ENCODE assay signal across 8 cellular contexts in the genomic region with DNA sequence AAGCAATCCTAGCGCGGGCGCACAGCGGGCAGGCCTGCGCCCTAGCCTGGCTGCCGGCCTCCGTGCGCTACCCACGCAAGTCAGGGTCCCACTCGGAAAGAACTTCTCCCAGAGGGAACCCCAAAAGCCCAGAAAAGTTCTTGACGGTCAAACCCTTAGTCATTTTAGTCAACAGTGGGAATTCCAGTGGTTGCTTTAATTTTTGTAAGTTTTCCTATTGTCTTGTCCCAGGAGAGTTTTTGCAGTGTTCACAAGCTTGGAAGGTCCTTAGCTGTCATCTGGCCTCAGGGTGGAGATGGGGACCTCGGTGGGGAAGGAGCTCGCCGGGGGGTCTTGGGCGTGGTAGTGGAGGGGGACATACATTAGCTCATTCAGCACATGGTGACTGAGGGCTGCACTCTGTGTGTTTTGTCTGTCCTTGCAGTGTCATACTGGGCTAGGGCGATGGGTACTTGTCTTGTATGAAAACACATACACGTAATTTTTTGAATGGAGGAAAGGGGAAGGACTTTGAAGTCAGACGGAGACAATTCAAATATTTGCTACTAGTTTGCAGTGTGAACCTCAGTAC. TPM values are rescaled to one million over a fixed set of nuclear protein-coding genes. Genes with fewer than 3 reads are reported as not detected.
A peak's percentile ranks its signal among the peaks of the same experiment; 100 is the strongest.
DNase-seq lines count a peak whose midpoint lies in the region; ATAC-seq, FAIRE-seq and TF ChIP-seq lines count a peak whose summit lies in the region.

No MANE protein-coding gene starts in this region.

- no peak for TF ChIP-seq CTCF in A549 (IDR thresholded peaks at IDR 0.05)
- no peak for TF ChIP-seq CTCF in adrenal gland (IDR thresholded peaks at IDR 0.05)
- no peak for TF ChIP-seq CTCF in keratinocyte (optimal IDR thresholded peaks at IDR 0.05 in 1 of 3, IDR thresholded peaks at IDR 0.05 in 1 of 3, conservative IDR thresholded peaks at IDR 0.05 in 1 of 3; ENCODE audit: extremely low read depth in 1 of 3, insufficient read depth in 2 of 3, low read length in 3 of 3)

- H3K9me1 ChIP-seq in keratinocyte (ENCODE audit: control insufficient read depth, extremely low read depth, insufficient read depth, low read length) = no peaks in the 10 kb centered on the region

- H2AFZ ChIP-seq in keratinocyte (ENCODE audit: control insufficient read depth, low read length) = peak overlapping the region; percentile 81

- 11% methylated on average over 10 of the region's 18 CpGs for WGBS in A549 (ENCODE audit: missing lambda C conversion rate)
- 1 to 4% (median 2%) methylated on average over 8 to 18 of the region's 18 CpGs for WGBS in adrenal gland, 4 donors

- no peak for TF ChIP-seq POLR2A in A549 (IDR thresholded peaks at IDR 0.05; ENCODE audit: low read length)
- no peak for TF ChIP-seq POLR2A in adrenal gland (IDR thresholded peaks at IDR 0.05)

- peak overlapping the region; percentile 81 to 96 for H3K27ac ChIP-seq in A549
- peak overlapping the region in 4 of 5 donors; percentile 57 to 80 (median 68) for H3K27ac ChIP-seq in adrenal gland
- peak overlapping the region; percentile 51 for H3K27ac ChIP-seq in keratinocyte (ENCODE audit: control insufficient read depth, insufficient read depth, low read length)
- peak overlapping the region; percentile 63 for H3K27ac ChIP-seq in substantia nigra (ENCODE audit: low read depth, low read length, poor library complexity, severe bottlenecking)

- ATAC-seq in A549 = peak; percentile 14; a peak in 4 of 6 replicates

- CTCF ChIA-PET in A549 (lab: Yijun Ruan, JAX) = interaction anchor here (2.4 kb wide), 1 partner anchor 9 kb away, joined by 5 read pairs; no protein-coding TSS in a partner anchor

- dilution Hi-C loops in keratinocyte (cut with MboI; ENCODE audit: extremely low pct_ligation_motif_present, low sequenced_read_pairs) = no loop called here

- H3K4me3 ChIP-seq in A549 (peak overlapping the region; percentile 79), GM08714 (ENCODE audit: low read length) (peak overlapping the region; percentile 81), adrenal gland (peak overlapping the region; percentile 53 to 84 (median 66)), keratinocyte (ENCODE audit: control insufficient read depth in 2 of 3, extremely low read depth in 1 of 3, insufficient read depth in 2 of 3, low read depth in 1 of 3, low read length in 3 of 3) (peak overlapping the region; percentile 53 to 84 (median 72))

- H3K79me2 ChIP-seq in keratinocyte (ENCODE audit: control insufficient read depth, insufficient read depth, low read length) = no peaks in the 10 kb centered on the region

- FAIRE-seq in A549 (lab: Jason Lieb, UNC) = no peak
- peak; percentile 49 for FAIRE-seq in keratinocyte (lab: Jason Lieb, UNC)

- POLR2A ChIA-PET in A549 (lab: Yijun Ruan, JAX) = no interaction called here

- peak overlapping the region; percentile 86 for H3K4me2 ChIP-seq in A549
- H3K4me2 ChIP-seq in keratinocyte (ENCODE audit: control insufficient read depth, extremely low read depth, insufficient read depth, low read depth, low read length) = peak overlapping the region; percentile 91

- peak overlapping the region; percentile 74 for H3K9ac ChIP-seq in keratinocyte (ENCODE audit: control insufficient read depth, extremely low read depth, insufficient read depth, low read length)

- DNase-seq in A549 (ENCODE audit: low read depth in 1 of 2, low spot score in 1 of 2) (peak in 1 of 2 experiments; percentile 34), HuH-7 (ENCODE audit: low spot score) (peak; percentile 33), adrenal gland (peak in 1 of 7 donors; percentile 24), keratinocyte (ENCODE audit: low read depth, low spot score) (no peak), substantia nigra (lab: John Stamatoyannopoulos, UW) (no peak), NCI-H2196 (lab: John Stamatoyannopoulos, UW; ENCODE audit: unreplicated experiment) (no peak)
- no peak for DNase-seq in activated effector memory CD4-positive, alpha-beta T cell treated with anti-CD3 and anti-CD28 coated beads, Interleukin-2, amount 50 U/mL, for 16 hours

- no peaks in the 10 kb centered on the region for H4K20me1 ChIP-seq in keratinocyte (ENCODE audit: control insufficient read depth, extremely low read depth, insufficient read depth, low read length)

- no peaks in the 10 kb centered on the region for H3K9me3 ChIP-seq in A549
- no peaks in the 10 kb centered on the region for H3K9me3 ChIP-seq in adrenal gland (replicated peaks in 1 of 3)
- no peaks in the 10 kb centered on the region for H3K9me3 ChIP-seq in keratinocyte (ENCODE audit: control insufficient read depth, low read depth, low read length)

- intact Hi-C loops in adrenal gland (cut with DNase I) = no loop called here

- no peak for TF ChIP-seq EP300 in A549 (IDR thresholded peaks at IDR 0.05)

- no peaks in the 10 kb centered on the region for H3K36me3 ChIP-seq in adrenal gland (replicated peaks in 1 of 2)
- H3K36me3 ChIP-seq in keratinocyte (ENCODE audit: control insufficient read depth in 2 of 2, extremely low read depth in 1 of 2, insufficient read depth in 2 of 2, low read length in 2 of 2) = no peaks in the 10 kb centered on the region

- no peaks in the 10 kb centered on the region for H3K27me3 ChIP-seq in adrenal gland
- H3K27me3 ChIP-seq in keratinocyte (ENCODE audit: control insufficient read depth, extremely low read depth, insufficient read depth, low read length) = no peaks in the 10 kb centered on the region

- no peak for TF ChIP-seq RAD21 in A549 (conservative IDR thresholded peaks at IDR 0.05 in 1 of 2, IDR thresholded peaks at IDR 0.05 in 1 of 2)

- H3K4me1 ChIP-seq in A549 = peaks cover 9% of the 10 kb centered on the region; the same call in 2 of the 3 replicates
- H3K4me1 ChIP-seq in adrenal gland (replicated peaks in 1 of 2) = peaks cover 9 to 14% of the 10 kb centered on the region in 2 donors
- peaks cover 15% of the 10 kb centered on the region for H3K4me1 ChIP-seq in keratinocyte (ENCODE audit: control insufficient read depth, extremely low read depth, insufficient read depth, low read length)

TF ChIP-seq in A549, 52 proteins besides CTCF, POLR2A, EP300 and RAD21:
- TF ChIP-seq PHF8 (IDR thresholded peaks at IDR 0.05; ENCODE audit: borderline replicate concordance, low read depth) (0 out of 2 replicates have a peak, but pooled peaks have one; percentile 0), TP53 (CRISPR knock-in tag; IDR thresholded peaks at IDR 0.05) (no peak)

RNA-seq across cellular contexts. Expression of a gene that starts 0.7 kb away (rescaled TPM):
- 1.8 and 2.9 TPM in 2 replicates for polyA plus RNA-seq in A549 (2011; rRNA removed)
- 1.9 and 2.1 TPM in 2 replicates for polyA plus RNA-seq in A549 (2012; cell fraction: cytosol; rRNA removed)
- 3.3 and 4.5 TPM in 2 replicates for polyA plus RNA-seq in A549 (2012; cell fraction: nucleus; rRNA removed)
- polyA plus RNA-seq in A549 (2017; fragmentation: RNase III; extraction: RNeasy Plus Mini Kit Qiagen cat#74134 plus additional on column Dnase treatment) = 3.6 TPM in 3 replicates
- 4.3 and 4.7 TPM in 2 replicates for polyA minus RNA-seq in A549 (2011; rRNA and poly(A)+ RNA removed)
- total RNA-seq in adrenal gland = 10 to 100 TPM in 3 of 8 donors, 1 to 10 TPM in 5; 4.8 to 19.9 (median 7.5) TPM
- polyA plus RNA-seq in adrenal gland = 1 to 10 TPM; 5.7 to 7.3 (median 6.8) TPM
- polyA plus RNA-seq in keratinocyte = 1.5 to 1.8 TPM (median 1.7 TPM) in 3 replicates
- polyA plus RNA-seq in keratinocyte (2011; ENCODE audit: low read depth) = 0.26 TPM
- polyA plus RNA-seq in keratinocyte (2011; cell fraction: cytosol; rRNA removed) = 1.3 and 1.4 TPM in 2 replicates
- polyA plus RNA-seq in keratinocyte (2011; cell fraction: nucleus; rRNA removed) = 3.1 and 3.5 TPM in 2 replicates
- 0.63 and 2.7 TPM in 2 replicates for polyA plus RNA-seq in keratinocyte (2012; ENCODE audit: low replicate concordance)
- polyA minus RNA-seq in keratinocyte = 1.5 to 3.9 TPM (median 3.5 TPM) in 3 replicates
- 1.2 TPM for polyA minus RNA-seq in keratinocyte (2011; cell fraction: cytosol; rRNA and poly(A)+ RNA removed)
- polyA minus RNA-seq in keratinocyte (2011; cell fraction: nucleus; rRNA and poly(A)+ RNA removed) = 3.0 and 3.8 TPM in 2 replicates

RNA-seq across cellular contexts. Expression of a gene that starts 20.0 kb away (rescaled TPM):
- not detected in 2 replicates for polyA plus RNA-seq in A549 (2011; rRNA removed)
- polyA plus RNA-seq in A549 (2012; cell fraction: cytosol; rRNA removed) = not detected in 2 replicates
- not detected in 2 replicates for polyA plus RNA-seq in A549 (2012; cell fraction: nucleus; rRNA removed)
- polyA plus RNA-seq in A549 (2017; fragmentation: RNase III; extraction: RNeasy Plus Mini Kit Qiagen cat#74134 plus additional on column Dnase treatment) = 0.03 TPM in 1 of 3 replicates, not detected in the others
- not detected in 2 replicates for polyA minus RNA-seq in A549 (2011; rRNA and poly(A)+ RNA removed)
- 100 to 1,000 TPM; 113 to 392 (median 168) TPM for total RNA-seq in adrenal gland
- polyA plus RNA-seq in adrenal gland = 100 to 1,000 TPM in 1 of 3 donors, 10 to 100 TPM in 2; 37.2 to 174 (median 68.6) TPM
- polyA plus RNA-seq in keratinocyte = not detected in 3 replicates
- polyA plus RNA-seq in keratinocyte (2011; ENCODE audit: low read depth) = not detected
- not detected in 2 replicates for polyA plus RNA-seq in keratinocyte (2011; cell fraction: cytosol; rRNA removed)
- not detected in 2 replicates for polyA plus RNA-seq in keratinocyte (2011; cell fraction: nucleus; rRNA removed)
- not detected in 2 replicates for polyA plus RNA-seq in keratinocyte (2012; ENCODE audit: low replicate concordance)
- not detected in 3 replicates for polyA minus RNA-seq in keratinocyte
- not detected for polyA minus RNA-seq in keratinocyte (2011; cell fraction: cytosol; rRNA and poly(A)+ RNA removed)
- polyA minus RNA-seq in keratinocyte (2011; cell fraction: nucleus; rRNA and poly(A)+ RNA removed) = not detected in 2 replicates

Comparison
In these comparisons a context has a peak if more than half of its experiments do, and no peak if none do; other contexts are left out.
1. RNA of a gene that starts 20.0 kb away (polyA plus RNA-seq): 37.2 to 174 TPM in adrenal gland; 0.03 TPM in A549 and not detected in keratinocyte; every median in the first group is over 10 times any median in the second.
2. Peak in every context shown above with its lines, with median percentiles within 50 percentile points of each other: H3K27ac ChIP-seq and H3K4me3 ChIP-seq.